ENCODE assay signal across 1 cellular context in the genomic region with DNA sequence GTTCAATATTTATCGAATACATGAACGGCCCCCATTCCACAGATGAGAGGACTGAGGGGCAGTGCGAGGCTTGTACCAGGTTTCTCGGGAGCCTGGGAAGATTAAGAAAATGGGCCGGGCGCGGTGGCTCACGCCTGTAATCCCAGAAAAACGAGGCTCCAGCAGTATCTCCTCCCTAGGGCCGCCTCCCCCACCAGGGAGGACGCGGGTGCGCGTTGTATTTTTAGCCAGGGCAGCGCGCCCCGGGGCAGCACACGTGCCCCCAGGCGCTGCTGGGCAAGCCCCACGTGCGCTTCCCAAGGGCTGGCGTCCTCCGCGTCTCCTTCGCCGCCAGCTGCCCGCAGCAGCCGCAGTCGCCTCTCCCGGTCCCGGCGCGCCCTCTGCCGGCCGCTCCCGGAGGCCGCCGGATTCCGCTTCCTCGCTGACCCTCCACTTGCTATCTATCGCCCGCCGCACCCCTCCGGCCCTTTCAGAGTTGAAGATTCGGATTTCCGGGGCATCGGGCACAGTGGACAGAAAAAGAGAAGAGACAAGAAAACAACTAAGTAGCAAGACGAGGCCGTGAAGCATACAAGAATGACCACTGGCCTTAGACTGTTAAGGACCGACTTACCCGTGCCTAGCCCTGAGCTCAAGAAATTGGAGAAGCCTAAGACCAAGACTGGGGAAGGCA.
TF ChIP-seq lines count a peak whose summit lies in the region.

No MANE protein-coding gene starts in this region.

TF ChIP-seq in HepG2, 621 proteins besides CTCF, POLR2A, EP300 and RAD21 (continued from another document and continues in another):
- TF ChIP-seq, protein P1, sequence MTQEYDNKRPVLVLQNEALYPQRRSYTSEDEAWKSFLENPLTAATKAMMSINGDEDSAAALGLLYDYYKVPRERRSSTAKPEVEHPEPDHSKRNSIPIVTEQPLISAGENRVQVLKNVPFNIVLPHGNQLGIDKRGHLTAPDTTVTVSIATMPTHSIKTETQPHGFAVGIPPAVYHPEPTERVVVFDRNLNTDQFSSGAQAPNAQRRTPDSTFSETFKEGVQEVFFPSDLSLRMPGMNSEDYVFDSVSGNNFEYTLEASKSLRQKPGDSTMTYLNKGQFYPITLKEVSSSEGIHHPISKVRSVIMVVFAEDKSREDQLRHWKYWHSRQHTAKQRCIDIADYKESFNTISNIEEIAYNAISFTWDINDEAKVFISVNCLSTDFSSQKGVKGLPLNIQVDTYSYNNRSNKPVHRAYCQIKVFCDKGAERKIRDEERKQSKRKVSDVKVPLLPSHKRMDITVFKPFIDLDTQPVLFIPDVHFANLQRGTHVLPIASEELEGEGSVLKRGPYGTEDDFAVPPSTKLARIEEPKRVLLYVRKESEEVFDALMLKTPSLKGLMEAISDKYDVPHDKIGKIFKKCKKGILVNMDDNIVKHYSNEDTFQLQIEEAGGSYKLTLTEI (CRISPR knock-in tag; conservative IDR thresholded peaks at IDR 0.05) = no peak
- TF ChIP-seq FOXP1 (IDR thresholded peaks at IDR 0.05) (no peak), FOXP1 (CRISPR knock-in tag; IDR thresholded peaks at IDR 0.05) (no peak), ZNF713 (CRISPR knock-in tag; IDR thresholded peaks at IDR 0.05) (no peak), SYNCRIP (IDR thresholded peaks at IDR 0.05; ENCODE audit: insufficient read depth, low read depth, low read length) (no peak), ZNF253 (CRISPR knock-in tag; IDR thresholded peaks at IDR 0.05; ENCODE audit: borderline replicate concordance) (no peak), MXI1 (IDR thresholded peaks at IDR 0.05; ENCODE audit: borderline replicate concordance, low read depth, low read length) (peak; percentile 93), ZNF17 (CRISPR knock-in tag; IDR thresholded peaks at IDR 0.05) (no peak), RARG (CRISPR knock-in tag; IDR thresholded peaks at IDR 0.05; ENCODE audit: low read depth) (no peak), ZNF619 (CRISPR knock-in tag; IDR thresholded peaks at IDR 0.05) (no peak), ZNF570 (CRISPR knock-in tag; IDR thresholded peaks at IDR 0.05; ENCODE audit: borderline replicate concordance) (no peak), ZNF446 (CRISPR knock-in tag; IDR thresholded peaks at IDR 0.05) (no peak), SP1 (IDR thresholded peaks at IDR 0.05) (no peak), SP1 (CRISPR knock-in tag; IDR thresholded peaks at IDR 0.05) (peak; percentile 26; the same call in 1 of the 2 replicates), NR2F2 (IDR thresholded peaks at IDR 0.05; ENCODE audit: borderline replicate concordance, low read depth) (0 out of 2 replicates have a peak, but pooled peaks have one; percentile 6), ZNF564 (CRISPR knock-in tag; IDR thresholded peaks at IDR 0.05) (peak; percentile 70; the same call in 1 of the 2 replicates), NPAS2 (CRISPR knock-in tag; IDR thresholded peaks at IDR 0.05; ENCODE audit: borderline replicate concordance) (no peak), ZNF557 (CRISPR knock-in tag; IDR thresholded peaks at IDR 0.05) (no peak), SNAI1 (CRISPR knock-in tag; IDR thresholded peaks at IDR 0.05; ENCODE audit: borderline replicate concordance) (no peak), NFIC (IDR thresholded peaks at IDR 0.05; ENCODE audit: low read length) (no peak), FOXJ3 (CRISPR knock-in tag; IDR thresholded peaks at IDR 0.05; ENCODE audit: borderline replicate concordance) (no peak), SPEN (CRISPR knock-in tag; IDR thresholded peaks at IDR 0.05; ENCODE audit: low read depth) (peak; percentile 74), ZSCAN29 (CRISPR knock-in tag; conservative IDR thresholded peaks at IDR 0.05) (no peak), ZNF672 (CRISPR knock-in tag; IDR thresholded peaks at IDR 0.05) (no peak), FOXO1 (CRISPR knock-in tag; IDR thresholded peaks at IDR 0.05) (peak; percentile 30; the same call in 1 of the 2 replicates), ZNF121 (CRISPR knock-in tag; IDR thresholded peaks at IDR 0.05) (no peak), YEATS4 (CRISPR knock-in tag; IDR thresholded peaks at IDR 0.05; ENCODE audit: borderline replicate concordance) (peak; percentile 77; the same call in 1 of the 2 replicates)
- TF ChIP-seq, protein P2, sequence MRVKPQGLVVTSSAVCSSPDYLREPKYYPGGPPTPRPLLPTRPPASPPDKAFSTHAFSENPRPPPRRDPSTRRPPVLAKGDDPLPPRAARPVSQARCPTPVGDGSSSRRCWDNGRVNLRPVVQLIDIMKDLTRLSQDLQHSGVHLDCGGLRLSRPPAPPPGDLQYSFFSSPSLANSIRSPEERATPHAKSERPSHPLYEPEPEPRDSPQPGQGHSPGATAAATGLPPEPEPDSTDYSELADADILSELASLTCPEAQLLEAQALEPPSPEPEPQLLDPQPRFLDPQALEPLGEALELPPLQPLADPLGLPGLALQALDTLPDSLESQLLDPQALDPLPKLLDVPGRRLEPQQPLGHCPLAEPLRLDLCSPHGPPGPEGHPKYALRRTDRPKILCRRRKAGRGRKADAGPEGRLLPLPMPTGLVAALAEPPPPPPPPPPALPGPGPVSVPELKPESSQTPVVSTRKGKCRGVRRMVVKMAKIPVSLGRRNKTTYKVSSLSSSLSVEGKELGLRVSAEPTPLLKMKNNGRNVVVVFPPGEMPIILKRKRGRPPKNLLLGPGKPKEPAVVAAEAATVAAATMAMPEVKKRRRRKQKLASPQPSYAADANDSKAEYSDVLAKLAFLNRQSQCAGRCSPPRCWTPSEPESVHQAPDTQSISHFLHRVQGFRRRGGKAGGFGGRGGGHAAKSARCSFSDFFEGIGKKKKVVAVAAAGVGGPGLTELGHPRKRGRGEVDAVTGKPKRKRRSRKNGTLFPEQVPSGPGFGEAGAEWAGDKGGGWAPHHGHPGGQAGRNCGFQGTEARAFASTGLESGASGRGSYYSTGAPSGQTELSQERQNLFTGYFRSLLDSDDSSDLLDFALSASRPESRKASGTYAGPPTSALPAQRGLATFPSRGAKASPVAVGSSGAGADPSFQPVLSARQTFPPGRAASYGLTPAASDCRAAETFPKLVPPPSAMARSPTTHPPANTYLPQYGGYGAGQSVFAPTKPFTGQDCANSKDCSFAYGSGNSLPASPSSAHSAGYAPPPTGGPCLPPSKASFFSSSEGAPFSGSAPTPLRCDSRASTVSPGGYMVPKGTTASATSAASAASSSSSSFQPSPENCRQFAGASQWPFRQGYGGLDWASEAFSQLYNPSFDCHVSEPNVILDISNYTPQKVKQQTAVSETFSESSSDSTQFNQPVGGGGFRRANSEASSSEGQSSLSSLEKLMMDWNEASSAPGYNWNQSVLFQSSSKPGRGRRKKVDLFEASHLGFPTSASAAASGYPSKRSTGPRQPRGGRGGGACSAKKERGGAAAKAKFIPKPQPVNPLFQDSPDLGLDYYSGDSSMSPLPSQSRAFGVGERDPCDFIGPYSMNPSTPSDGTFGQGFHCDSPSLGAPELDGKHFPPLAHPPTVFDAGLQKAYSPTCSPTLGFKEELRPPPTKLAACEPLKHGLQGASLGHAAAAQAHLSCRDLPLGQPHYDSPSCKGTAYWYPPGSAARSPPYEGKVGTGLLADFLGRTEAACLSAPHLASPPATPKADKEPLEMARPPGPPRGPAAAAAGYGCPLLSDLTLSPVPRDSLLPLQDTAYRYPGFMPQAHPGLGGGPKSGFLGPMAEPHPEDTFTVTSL (CRISPR knock-in tag; IDR thresholded peaks at IDR 0.05; ENCODE audit: borderline replicate concordance) = no peak
- TF ChIP-seq, protein P3, sequence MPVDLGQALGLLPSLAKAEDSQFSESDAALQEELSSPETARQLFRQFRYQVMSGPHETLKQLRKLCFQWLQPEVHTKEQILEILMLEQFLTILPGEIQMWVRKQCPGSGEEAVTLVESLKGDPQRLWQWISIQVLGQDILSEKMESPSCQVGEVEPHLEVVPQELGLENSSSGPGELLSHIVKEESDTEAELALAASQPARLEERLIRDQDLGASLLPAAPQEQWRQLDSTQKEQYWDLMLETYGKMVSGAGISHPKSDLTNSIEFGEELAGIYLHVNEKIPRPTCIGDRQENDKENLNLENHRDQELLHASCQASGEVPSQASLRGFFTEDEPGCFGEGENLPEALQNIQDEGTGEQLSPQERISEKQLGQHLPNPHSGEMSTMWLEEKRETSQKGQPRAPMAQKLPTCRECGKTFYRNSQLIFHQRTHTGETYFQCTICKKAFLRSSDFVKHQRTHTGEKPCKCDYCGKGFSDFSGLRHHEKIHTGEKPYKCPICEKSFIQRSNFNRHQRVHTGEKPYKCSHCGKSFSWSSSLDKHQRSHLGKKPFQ (CRISPR knock-in tag; IDR thresholded peaks at IDR 0.05; ENCODE audit: insufficient replicate concordance) = no peak
- TF ChIP-seq, protein P4, sequence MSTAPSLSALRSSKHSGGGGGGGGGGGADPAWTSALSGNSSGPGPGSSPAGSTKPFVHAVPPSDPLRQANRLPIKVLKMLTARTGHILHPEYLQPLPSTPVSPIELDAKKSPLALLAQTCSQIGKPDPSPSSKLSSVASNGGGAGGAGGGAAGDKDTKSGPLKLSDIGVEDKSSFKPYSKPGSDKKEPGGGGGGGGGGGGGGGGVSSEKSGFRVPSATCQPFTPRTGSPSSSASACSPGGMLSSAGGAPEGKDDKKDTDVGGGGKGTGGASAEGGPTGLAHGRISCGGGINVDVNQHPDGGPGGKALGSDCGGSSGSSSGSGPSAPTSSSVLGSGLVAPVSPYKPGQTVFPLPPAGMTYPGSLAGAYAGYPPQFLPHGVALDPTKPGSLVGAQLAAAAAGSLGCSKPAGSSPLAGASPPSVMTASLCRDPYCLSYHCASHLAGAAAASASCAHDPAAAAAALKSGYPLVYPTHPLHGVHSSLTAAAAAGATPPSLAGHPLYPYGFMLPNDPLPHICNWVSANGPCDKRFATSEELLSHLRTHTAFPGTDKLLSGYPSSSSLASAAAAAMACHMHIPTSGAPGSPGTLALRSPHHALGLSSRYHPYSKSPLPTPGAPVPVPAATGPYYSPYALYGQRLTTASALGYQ (CRISPR knock-in tag; IDR thresholded peaks at IDR 0.05) = no peak
- TF ChIP-seq, protein P5, sequence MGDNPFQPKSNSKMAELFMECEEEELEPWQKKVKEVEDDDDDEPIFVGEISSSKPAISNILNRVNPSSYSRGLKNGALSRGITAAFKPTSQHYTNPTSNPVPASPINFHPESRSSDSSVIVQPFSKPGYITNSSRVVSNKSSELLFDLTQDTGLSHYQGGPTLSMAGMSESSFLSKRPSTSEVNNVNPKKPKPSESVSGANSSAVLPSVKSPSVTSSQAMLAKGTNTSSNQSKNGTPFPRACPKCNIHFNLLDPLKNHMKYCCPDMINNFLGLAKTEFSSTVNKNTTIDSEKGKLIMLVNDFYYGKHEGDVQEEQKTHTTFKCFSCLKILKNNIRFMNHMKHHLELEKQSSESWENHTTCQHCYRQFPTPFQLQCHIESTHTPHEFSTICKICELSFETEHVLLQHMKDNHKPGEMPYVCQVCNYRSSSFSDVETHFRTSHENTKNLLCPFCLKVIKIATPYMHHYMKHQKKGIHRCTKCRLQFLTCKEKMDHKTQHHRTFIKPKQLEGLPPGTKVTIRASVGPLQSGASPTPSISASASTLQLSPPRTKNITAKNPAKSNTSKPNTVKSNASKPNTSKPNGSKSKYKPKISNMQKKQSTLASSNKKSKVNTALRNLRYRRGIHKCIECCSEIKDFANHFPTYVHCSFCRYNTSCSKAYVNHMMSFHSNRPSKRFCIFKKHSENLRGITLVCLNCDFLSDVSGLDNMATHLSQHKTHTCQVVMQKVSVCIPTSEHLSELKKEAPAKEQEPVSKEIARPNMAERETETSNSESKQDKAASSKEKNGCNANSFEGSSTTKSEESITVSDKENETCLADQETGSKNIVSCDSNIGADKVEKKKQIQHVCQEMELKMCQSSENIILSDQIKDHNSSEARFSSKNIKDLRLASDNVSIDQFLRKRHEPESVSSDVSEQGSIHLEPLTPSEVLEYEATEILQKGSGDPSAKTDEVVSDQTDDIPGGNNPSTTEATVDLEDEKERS (CRISPR knock-in tag; IDR thresholded peaks at IDR 0.05) = no peak
- TF ChIP-seq, protein P6, sequence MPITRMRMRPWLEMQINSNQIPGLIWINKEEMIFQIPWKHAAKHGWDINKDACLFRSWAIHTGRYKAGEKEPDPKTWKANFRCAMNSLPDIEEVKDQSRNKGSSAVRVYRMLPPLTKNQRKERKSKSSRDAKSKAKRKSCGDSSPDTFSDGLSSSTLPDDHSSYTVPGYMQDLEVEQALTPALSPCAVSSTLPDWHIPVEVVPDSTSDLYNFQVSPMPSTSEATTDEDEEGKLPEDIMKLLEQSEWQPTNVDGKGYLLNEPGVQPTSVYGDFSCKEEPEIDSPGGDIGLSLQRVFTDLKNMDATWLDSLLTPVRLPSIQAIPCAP (CRISPR knock-in tag; IDR thresholded peaks at IDR 0.05; ENCODE audit: low read depth) = no peak
- TF ChIP-seq, protein P7, sequence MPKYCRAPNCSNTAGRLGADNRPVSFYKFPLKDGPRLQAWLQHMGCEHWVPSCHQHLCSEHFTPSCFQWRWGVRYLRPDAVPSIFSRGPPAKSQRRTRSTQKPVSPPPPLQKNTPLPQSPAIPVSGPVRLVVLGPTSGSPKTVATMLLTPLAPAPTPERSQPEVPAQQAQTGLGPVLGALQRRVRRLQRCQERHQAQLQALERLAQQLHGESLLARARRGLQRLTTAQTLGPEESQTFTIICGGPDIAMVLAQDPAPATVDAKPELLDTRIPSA (CRISPR knock-in tag; IDR thresholded peaks at IDR 0.05; ENCODE audit: borderline replicate concordance) = no peak
- TF ChIP-seq, protein P8, sequence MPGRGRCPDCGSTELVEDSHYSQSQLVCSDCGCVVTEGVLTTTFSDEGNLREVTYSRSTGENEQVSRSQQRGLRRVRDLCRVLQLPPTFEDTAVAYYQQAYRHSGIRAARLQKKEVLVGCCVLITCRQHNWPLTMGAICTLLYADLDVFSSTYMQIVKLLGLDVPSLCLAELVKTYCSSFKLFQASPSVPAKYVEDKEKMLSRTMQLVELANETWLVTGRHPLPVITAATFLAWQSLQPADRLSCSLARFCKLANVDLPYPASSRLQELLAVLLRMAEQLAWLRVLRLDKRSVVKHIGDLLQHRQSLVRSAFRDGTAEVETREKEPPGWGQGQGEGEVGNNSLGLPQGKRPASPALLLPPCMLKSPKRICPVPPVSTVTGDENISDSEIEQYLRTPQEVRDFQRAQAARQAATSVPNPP (CRISPR knock-in tag; IDR thresholded peaks at IDR 0.05) = no peak
- TF ChIP-seq, protein P9, sequence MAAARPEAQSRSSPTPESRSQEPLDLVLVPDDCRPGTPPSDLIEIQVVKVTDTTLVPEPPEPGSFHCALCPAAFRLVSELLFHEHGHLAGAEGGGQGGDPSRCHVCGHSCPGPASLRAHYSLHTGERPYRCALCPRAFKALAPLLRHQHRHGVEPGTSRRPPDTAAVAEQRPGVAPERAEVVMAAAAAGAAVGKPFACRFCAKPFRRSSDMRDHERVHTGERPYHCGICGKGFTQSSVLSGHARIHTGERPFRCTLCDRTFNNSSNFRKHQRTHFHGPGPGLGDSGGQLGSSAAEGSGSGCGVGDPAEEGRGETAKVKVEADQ (CRISPR knock-in tag; IDR thresholded peaks at IDR 0.05; ENCODE audit: borderline replicate concordance) = no peak
- TF ChIP-seq, protein P10, sequence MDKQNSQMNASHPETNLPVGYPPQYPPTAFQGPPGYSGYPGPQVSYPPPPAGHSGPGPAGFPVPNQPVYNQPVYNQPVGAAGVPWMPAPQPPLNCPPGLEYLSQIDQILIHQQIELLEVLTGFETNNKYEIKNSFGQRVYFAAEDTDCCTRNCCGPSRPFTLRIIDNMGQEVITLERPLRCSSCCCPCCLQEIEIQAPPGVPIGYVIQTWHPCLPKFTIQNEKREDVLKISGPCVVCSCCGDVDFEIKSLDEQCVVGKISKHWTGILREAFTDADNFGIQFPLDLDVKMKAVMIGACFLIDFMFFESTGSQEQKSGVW (CRISPR knock-in tag; IDR thresholded peaks at IDR 0.05; ENCODE audit: borderline replicate concordance) = no peak
- TF ChIP-seq, protein P11, sequence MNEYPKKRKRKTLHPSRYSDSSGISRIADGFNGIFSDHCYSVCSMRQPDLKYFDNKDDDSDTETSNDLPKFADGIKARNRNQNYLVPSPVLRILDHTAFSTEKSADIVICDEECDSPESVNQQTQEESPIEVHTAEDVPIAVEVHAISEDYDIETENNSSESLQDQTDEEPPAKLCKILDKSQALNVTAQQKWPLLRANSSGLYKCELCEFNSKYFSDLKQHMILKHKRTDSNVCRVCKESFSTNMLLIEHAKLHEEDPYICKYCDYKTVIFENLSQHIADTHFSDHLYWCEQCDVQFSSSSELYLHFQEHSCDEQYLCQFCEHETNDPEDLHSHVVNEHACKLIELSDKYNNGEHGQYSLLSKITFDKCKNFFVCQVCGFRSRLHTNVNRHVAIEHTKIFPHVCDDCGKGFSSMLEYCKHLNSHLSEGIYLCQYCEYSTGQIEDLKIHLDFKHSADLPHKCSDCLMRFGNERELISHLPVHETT (CRISPR knock-in tag; conservative IDR thresholded peaks at IDR 0.05) = no peak
